In the genomic region with DNA sequence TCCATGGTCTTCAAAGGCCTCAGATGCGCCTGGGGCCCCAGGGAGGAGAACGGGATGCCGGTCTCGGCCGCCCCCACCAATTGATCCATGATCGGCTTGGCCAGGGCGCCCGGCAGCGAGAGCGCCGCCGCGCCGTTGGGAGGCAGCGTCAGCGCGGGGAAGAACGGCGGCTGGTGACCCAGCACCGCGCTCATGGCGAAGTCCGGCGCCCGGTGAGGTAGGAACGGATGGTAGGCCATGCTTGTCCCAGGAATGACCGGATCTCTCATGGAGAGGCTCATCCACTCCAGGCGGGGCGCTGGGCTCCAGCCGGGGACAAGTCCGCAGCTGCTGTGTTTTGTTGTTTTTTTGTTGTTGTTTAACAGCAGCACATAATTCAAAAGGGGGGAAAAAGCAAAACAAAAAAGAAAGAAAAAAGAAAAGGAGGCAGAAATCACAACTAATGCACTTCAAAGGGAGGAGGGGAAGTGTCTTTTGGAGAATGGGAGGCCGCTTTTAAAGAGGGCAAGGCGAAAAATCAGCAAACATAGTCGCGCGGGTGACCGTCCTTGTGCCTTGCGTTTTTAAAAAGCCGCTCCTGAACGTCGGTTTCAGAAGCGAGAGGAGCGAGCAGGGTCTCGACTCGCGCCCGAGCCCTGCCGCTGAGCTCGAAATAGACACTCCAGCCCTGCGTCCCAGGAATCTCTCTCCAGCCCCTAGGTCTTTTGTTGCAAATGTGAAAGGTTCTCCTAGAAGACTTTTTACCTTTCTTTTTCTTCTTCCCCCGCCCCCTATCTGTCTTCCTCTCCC, we compare ENCODE assay signal across 8 cellular contexts. TPM values are rescaled to one million over a fixed set of nuclear protein-coding genes. Genes with fewer than 3 reads are reported as not detected.
DNase-seq lines count a peak whose midpoint lies in the region; ATAC-seq and TF ChIP-seq lines count a peak whose summit lies in the region.

No MANE protein-coding gene starts in this region.

- CTCF ChIA-PET in Caco-2 (lab: Charles Lee) = interaction anchor here (0.7 to 2.3 kb wide), 13 partner anchors 11 to 1070 kb away, joined by 3 to 52 read pairs (median 5); no protein-coding TSS in a partner anchor
- CTCF ChIA-PET in HEK293T (lab: Yijun Ruan, JAX) = interaction anchor here (0.7 to 1.4 kb wide), 6 partner anchors 10 to 238 kb away, joined by 3 to 4 read pairs (median 3); no protein-coding TSS in a partner anchor

- H3K9ac ChIP-seq in endocrine pancreas (ENCODE audit: control insufficient read depth, insufficient read depth, low read length) = no peak overlapping the region

- peaks cover 25% of the 10 kb centered on the region for H3K4me1 ChIP-seq in Caco-2
- no peaks in the 10 kb centered on the region for H3K4me1 ChIP-seq in endocrine pancreas (ENCODE audit: control insufficient read depth, insufficient read depth, low read length)

- H3K27me3 ChIP-seq in Caco-2 (replicated peaks; ENCODE audit: control insufficient read depth, insufficient read depth, low read length) (no peaks in the 10 kb centered on the region), endocrine pancreas (ENCODE audit: control insufficient read depth, insufficient read depth, low read length) (peaks cover 12% of the 10 kb centered on the region)

- peak overlapping the region; percentile 64 for H3K4me3 ChIP-seq in Caco-2 (ENCODE audit: low read depth, low read length)
- peak overlapping the region; percentile 0 for H3K4me3 ChIP-seq in endocrine pancreas (ENCODE audit: control insufficient read depth, insufficient read depth, low read length)

- BruUV-seq in Caco-2 (replicated peaks; lab: Mats Ljungman, UMichigan) = TSS peak; percentile 64

- peaks cover 17% of the 10 kb centered on the region for H3K4me1 Mint-ChIP-seq in Caco-2 (ENCODE audit: low read depth, unreplicated experiment)
- peaks cover 22 to 41% (median 38%) of the 10 kb centered on the region in 3 donors for H3K4me1 Mint-ChIP-seq in naive B cell

- intact Hi-C loops in Caco-2 (cut with micrococcal nuclease; ENCODE audit: unreplicated experiment) = loop anchor here (5.0 to 10.0 kb wide), 2 partner anchors 219 to 322 kb away; no protein-coding TSS in a partner anchor

- DNase-seq in Caco-2 (peak in 1 of 2 experiments; percentile 58), NCI-H774 (lab: John Stamatoyannopoulos, UW) (peak; percentile 28), naive B cell (no peak), HEK293T (ENCODE audit: extremely low spot score) (no peak), NCI-H2171 (lab: John Stamatoyannopoulos, UW) (no peak)

- H3K36me3 ChIP-seq in Caco-2 (ENCODE audit: control insufficient read depth, insufficient read depth, low read length) = no peaks in the 10 kb centered on the region
- H3K36me3 ChIP-seq in endocrine pancreas (ENCODE audit: control insufficient read depth, insufficient read depth, low read length) = peaks cover 2% of the 10 kb centered on the region

- no peak for ATAC-seq in naive B cell (ENCODE audit: low read depth in 2 of 2)
- ATAC-seq in HG03457 (IDR thresholded peaks at IDR 0.05; ENCODE audit: unreplicated experiment) = no peak
- ATAC-seq in HG02610 (IDR thresholded peaks at IDR 0.05; ENCODE audit: unreplicated experiment) = no peak

- TF ChIP-seq CTCF in Caco-2 (IDR thresholded peaks at IDR 0.05; ENCODE audit: insufficient read depth in 1 of 2, low read depth in 1 of 2, low read length in 1 of 2, severe bottlenecking in 1 of 2, unreplicated experiment in 1 of 2) = peak in 1 of 2 experiments; percentile 23

- no peaks in the 10 kb centered on the region for H3K9me3 Mint-ChIP-seq in Caco-2 (ENCODE audit: unreplicated experiment)
- peaks cover 0 to 24% (median 19%) of the 10 kb centered on the region in 7 donors for H3K9me3 Mint-ChIP-seq in naive B cell

- H3K27ac Mint-ChIP-seq in Caco-2 (ENCODE audit: unreplicated experiment) = peak overlapping the region; percentile 93
- H3K27ac Mint-ChIP-seq in naive B cell = peak overlapping the region in 2 of 6 donors; percentile 71 to 93

- POLR2A ChIA-PET in Caco-2 (lab: Charles Lee) = interaction anchor here (0.9 to 2.3 kb wide), 11 partner anchors 10 to 236 kb away, joined by 3 to 62 read pairs (median 5); no protein-coding TSS in a partner anchor
- POLR2A ChIA-PET in HEK293T (lab: Yijun Ruan, JAX) = interaction anchor here (1.1 to 2.9 kb wide), 18 partner anchors 11 to 251 kb away, joined by 3 to 62 read pairs (median 6); no protein-coding TSS in a partner anchor

- H3K27me3 Mint-ChIP-seq in Caco-2 (ENCODE audit: insufficient read depth, unreplicated experiment) (no peaks in the 10 kb centered on the region), naive B cell (peaks cover 81 to 94% (median 88%) of the 10 kb centered on the region in 3 donors)

- H3K4me3 Mint-ChIP-seq in Caco-2 (ENCODE audit: unreplicated experiment) (peak overlapping the region; percentile 90), naive B cell (peak overlapping the region; percentile 75 to 93 (median 88))

- H3K9me3 ChIP-seq in Caco-2 = no peaks in the 10 kb centered on the region
- no peaks in the 10 kb centered on the region for H3K9me3 ChIP-seq in endocrine pancreas (ENCODE audit: control insufficient read depth, low read length)

- H3K36me3 Mint-ChIP-seq in Caco-2 (ENCODE audit: insufficient read depth, unreplicated experiment) (peaks cover 62% of the 10 kb centered on the region), naive B cell (peaks cover 0 to 12% of the 10 kb centered on the region in 2 donors)

TF ChIP-seq in HEK293T, 16 proteins besides CTCF, POLR2A, EP300 and RAD21:
- TF ChIP-seq NFRKB (IDR thresholded peaks at IDR 0.05) (no peak), SP1 (IDR thresholded peaks at IDR 0.05) (no peak), FOXK2 (IDR thresholded peaks at IDR 0.05) (no peak), CTBP1 (IDR thresholded peaks at IDR 0.05; ENCODE audit: borderline replicate concordance) (no peak), ELF4 (IDR thresholded peaks at IDR 0.05) (no peak), SUZ12 (IDR thresholded peaks at IDR 0.05) (no peak), HDGF (IDR thresholded peaks at IDR 0.05; ENCODE audit: borderline replicate concordance) (no peak), FOXM1 (IDR thresholded peaks at IDR 0.05; ENCODE audit: borderline replicate concordance) (no peak), ZNF384 (IDR thresholded peaks at IDR 0.05) (no peak), BHLHE40 (IDR thresholded peaks at IDR 0.05; ENCODE audit: borderline replicate concordance) (no peak), ARNT (IDR thresholded peaks at IDR 0.05) (no peak), L3MBTL2 (conservative IDR thresholded peaks at IDR 0.05) (no peak), LEF1 (IDR thresholded peaks at IDR 0.05; ENCODE audit: borderline replicate concordance) (no peak), TARDBP (IDR thresholded peaks at IDR 0.05) (no peak), FOXA1 (IDR thresholded peaks at IDR 0.05) (no peak)
- TF ChIP-seq, protein P1, sequence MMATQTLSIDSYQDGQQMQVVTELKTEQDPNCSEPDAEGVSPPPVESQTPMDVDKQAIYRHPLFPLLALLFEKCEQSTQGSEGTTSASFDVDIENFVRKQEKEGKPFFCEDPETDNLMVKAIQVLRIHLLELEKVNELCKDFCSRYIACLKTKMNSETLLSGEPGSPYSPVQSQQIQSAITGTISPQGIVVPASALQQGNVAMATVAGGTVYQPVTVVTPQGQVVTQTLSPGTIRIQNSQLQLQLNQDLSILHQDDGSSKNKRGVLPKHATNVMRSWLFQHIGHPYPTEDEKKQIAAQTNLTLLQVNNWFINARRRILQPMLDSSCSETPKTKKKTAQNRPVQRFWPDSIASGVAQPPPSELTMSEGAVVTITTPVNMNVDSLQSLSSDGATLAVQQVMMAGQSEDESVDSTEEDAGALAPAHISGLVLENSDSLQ (IDR thresholded peaks at IDR 0.05) = no peak

RNA-seq across cellular contexts. Expression of gene TBX3, which starts 0.9 kb away (rescaled TPM):
- 47.2 and 54.0 TPM in 2 replicates for total RNA-seq in Caco-2 (2022)
- polyA plus RNA-seq in naive B cell (ENCODE audit: low read depth in 6 of 6) = not detected
